In genomic region chr6:42007286-42007685, GRCh38 we compare ENCODE assay signal across 12 cellular contexts. TPM values are rescaled to one million over a fixed set of nuclear protein-coding genes. Genes with fewer than 3 reads are reported as not detected.
A peak's percentile ranks its signal among the peaks of the same experiment; 100 is the strongest.
DNase-seq lines count a peak whose midpoint lies in the region; ATAC-seq, FAIRE-seq and TF ChIP-seq lines count a peak whose summit lies in the region.
"Had no signal": no experiment of that assay in that cellular context is flagged by ENCODE, and none has a peak within 500 bp of the region (broad histone marks: within the 10 kb centered on the region; RNA-seq: fewer than 3 reads in every experiment).

No MANE protein-coding gene starts in this region.

- peaks cover 4% of the 10 kb centered on the region for H3K36me3 Mint-ChIP-seq in activated CD8-positive, alpha-beta memory T cell treated with anti-CD3 and anti-CD28 coated beads, Interleukin-2, amount 10 ng/mL, durations not matched to agents 7 days and 5 days
- no peaks in the 10 kb centered on the region for H3K36me3 Mint-ChIP-seq in naive B cell

- intact Hi-C loops in HepG2 (cut with micrococcal nuclease; ENCODE audit: unreplicated experiment) (no loop called here), right lobe of liver (cut with DNase I) (no loop called here), body of pancreas (cut with DNase I) (no loop called here)

- no TSS peak for BruUV-seq in HepG2 (replicated peaks; lab: Mats Ljungman, UMichigan)

- ATAC-seq in HepG2 (0 out of 3 replicates have a peak, but pooled peaks have one; percentile 33), right lobe of liver (no peak), naive B cell (ENCODE audit: low read depth in 2 of 2) (no peak), body of pancreas (no peak), GM18858 (IDR thresholded peaks at IDR 0.05; ENCODE audit: unreplicated experiment) (no peak)
- ATAC-seq in activated CD8-positive, alpha-beta memory T cell treated with anti-CD3 and anti-CD28 coated beads, Interleukin-2, amount 10 ng/mL, durations not matched to agents 7 days and 5 days = no peak

- CTCF ChIA-PET in HepG2 (lab: Yijun Ruan, JAX; ENCODE audit: low intra/inter-chr PET ratio, low total read pairs) = no interaction called here
- CTCF ChIA-PET in activated CD8-positive, alpha-beta memory T cell treated with anti-CD3 and anti-CD28 coated beads, Interleukin-2, amount 10 ng/mL, durations not matched to agents 7 days and 5 days (lab: Charles Lee) = interaction anchor here (1.0 to 1.8 kb wide), 4 partner anchors 15 to 67 kb away, joined by 3 to 5 read pairs (median 4); no protein-coding TSS in a partner anchor

- no peaks in the 10 kb centered on the region for H3K36me3 ChIP-seq in HepG2 (replicated peaks in 1 of 2; ENCODE audit: control insufficient read depth in 1 of 2, insufficient read depth in 2 of 2, low read length in 2 of 2)
- H3K36me3 ChIP-seq in right lobe of liver = no peaks in the 10 kb centered on the region
- H3K36me3 ChIP-seq in body of pancreas (replicated peaks in 1 of 2; ENCODE audit: insufficient read depth in 1 of 2, low read depth in 2 of 2) = no peaks in the 10 kb centered on the region

- H3K4me3 ChIP-seq in HepG2 (replicated peaks in 1 of 3; ENCODE audit: insufficient read depth in 1 of 3, low read depth in 2 of 3, low read length in 3 of 3) = no peak overlapping the region
- H3K4me3 ChIP-seq in right lobe of liver = no peak overlapping the region
- H3K4me3 ChIP-seq in body of pancreas = no peak overlapping the region
- H3K4me3 ChIP-seq: skin epidermis had no signal

- H3K9me3 Mint-ChIP-seq in activated CD8-positive, alpha-beta memory T cell treated with anti-CD3 and anti-CD28 coated beads, Interleukin-2, amount 10 ng/mL, durations not matched to agents 7 days and 5 days (ENCODE audit: low read depth) = no peaks in the 10 kb centered on the region
- H3K9me3 Mint-ChIP-seq in naive B cell = peaks cover 0 to 3% (median 0%) of the 10 kb centered on the region in 7 donors

- TF ChIP-seq RAD21 in HepG2 (CRISPR knock-in tag; IDR thresholded peaks at IDR 0.05) = no peak

- POLR2A ChIA-PET in HepG2 (lab: Yijun Ruan, JAX) = no interaction called here

- H3K27me3 Mint-ChIP-seq in activated CD8-positive, alpha-beta memory T cell treated with anti-CD3 and anti-CD28 coated beads, Interleukin-2, amount 10 ng/mL, durations not matched to agents 7 days and 5 days = no peaks in the 10 kb centered on the region
- H3K27me3 Mint-ChIP-seq in naive B cell = no peaks in the 10 kb centered on the region

- whole genome bisulfite sequencing in HepG2 (ENCODE audit: low lambda C conversion rate) = 38% methylated on average over 5 of the region's 5 CpGs
- WGBS in right lobe of liver (ENCODE audit: insufficient coverage, low coverage, low lambda C conversion rate, missing lambda C conversion rate) = 75% methylated on average over 5 of the region's 5 CpGs
- WGBS in body of pancreas, 2 donors = 58 to 59% methylated on average over 5 of the region's 5 CpGs

- H3K4me3 Mint-ChIP-seq in activated CD8-positive, alpha-beta memory T cell treated with anti-CD3 and anti-CD28 coated beads, Interleukin-2, amount 10 ng/mL, durations not matched to agents 7 days and 5 days = peak overlapping the region; percentile 50
- peak overlapping the region in 7 of 8 donors; percentile 52 to 84 (median 64) for H3K4me3 Mint-ChIP-seq in naive B cell

- H3K27me3 ChIP-seq in HepG2 (ENCODE audit: control insufficient read depth in 1 of 2, insufficient read depth in 2 of 2, low read length in 2 of 2) (no peaks in the 10 kb centered on the region), right lobe of liver (no peaks in the 10 kb centered on the region), body of pancreas (no peaks in the 10 kb centered on the region)

- H3K4me2 ChIP-seq in HepG2 (ENCODE audit: low read depth, low read length) = no peak overlapping the region

- H3K4me1 Mint-ChIP-seq in activated CD8-positive, alpha-beta memory T cell treated with anti-CD3 and anti-CD28 coated beads, Interleukin-2, amount 10 ng/mL, durations not matched to agents 7 days and 5 days = peaks cover 51% of the 10 kb centered on the region
- H3K4me1 Mint-ChIP-seq in naive B cell = peaks cover 42 to 67% (median 62%) of the 10 kb centered on the region in 3 donors

- no peak overlapping the region for H3K27ac ChIP-seq in HepG2 (ENCODE audit: extremely low read length, insufficient read depth, low read length)
- H3K27ac ChIP-seq in right lobe of liver = no peak overlapping the region
- no peak overlapping the region for H3K27ac ChIP-seq in body of pancreas
- H3K27ac ChIP-seq: skin epidermis had no signal

- H3K4me1 ChIP-seq in HepG2 (ENCODE audit: insufficient read depth, low read length) (peaks cover 15% of the 10 kb centered on the region), right lobe of liver (no peaks in the 10 kb centered on the region), body of pancreas (no peaks in the 10 kb centered on the region)

- no peak overlapping the region for H2AFZ ChIP-seq in HepG2 (ENCODE audit: low read length)

- TF ChIP-seq EP300 in HepG2 (IDR thresholded peaks at IDR 0.05; ENCODE audit: low read depth in 2 of 2, low read length in 2 of 2) (no peak), HepG2 (CRISPR knock-in tag; IDR thresholded peaks at IDR 0.05; ENCODE audit: borderline replicate concordance) (no peak)

- H3K9me3 ChIP-seq in HepG2 (ENCODE audit: low read length) (no peaks in the 10 kb centered on the region), right lobe of liver (no peaks in the 10 kb centered on the region), body of pancreas (no peaks in the 10 kb centered on the region)
- H3K9me3 ChIP-seq: Caco-2 had no signal

- H4K20me1 ChIP-seq in HepG2 (ENCODE audit: insufficient read depth, low read length) = no peaks in the 10 kb centered on the region

- no peak overlapping the region for H3K9ac ChIP-seq in HepG2 (ENCODE audit: insufficient read depth, low read depth, low read length)

- H3K27ac Mint-ChIP-seq in activated CD8-positive, alpha-beta memory T cell treated with anti-CD3 and anti-CD28 coated beads, Interleukin-2, amount 10 ng/mL, durations not matched to agents 7 days and 5 days = peak overlapping the region; percentile 76
- peak overlapping the region; percentile 71 to 96 (median 88) for H3K27ac Mint-ChIP-seq in naive B cell

- DNase-seq in HepG2 (ENCODE audit: low spot score) = no peak
- DNase-seq in right lobe of liver = no peak
- no peak for DNase-seq in activated CD8-positive, alpha-beta memory T cell treated with anti-CD3 and anti-CD28 coated beads, Interleukin-2, amount 10 ng/mL, durations not matched to agents 7 days and 5 days
- no peak for DNase-seq in naive B cell
- no peak for DNase-seq in body of pancreas
- no peak for DNase-seq in NOMO-1 treated with dmso at 0.1 percent for 144 hours (lab: John Stamatoyannopoulos, UW; ENCODE audit: unreplicated experiment)
- DNase-seq in NCI-H1105 treated with DMSO at 0.1 percent for 48 hours (lab: John Stamatoyannopoulos, UW) = no peak
- DNase-seq: Caco-2, GOT3, NCI-H146 had no signal

- TF ChIP-seq POLR2A in HepG2 (IDR thresholded peaks at IDR 0.05; ENCODE audit: insufficient read depth in 1 of 2, low read depth in 2 of 2, low read length in 2 of 2) (no peak), right lobe of liver (IDR thresholded peaks at IDR 0.05) (no peak), body of pancreas (IDR thresholded peaks at IDR 0.05) (no peak)

- H3K79me2 ChIP-seq in HepG2 (ENCODE audit: insufficient read depth, low read length) = no peaks in the 10 kb centered on the region

- TF ChIP-seq CTCF in HepG2 (CRISPR knock-in tag; IDR thresholded peaks at IDR 0.05) (no peak), right lobe of liver (IDR thresholded peaks at IDR 0.05) (no peak), body of pancreas (IDR thresholded peaks at IDR 0.05) (no peak)

- in situ Hi-C loops in HepG2 (cut with HindIII; ENCODE audit: extremely low pct_ligation_motif_present, low pct_unique_long_range_greater_than_20kb) = no loop called here

- no peak for FAIRE-seq in HepG2 (lab: Jason Lieb, UNC)

TF ChIP-seq in HepG2, 621 proteins besides CTCF, POLR2A, EP300 and RAD21:
- TF ChIP-seq SOX6 (IDR thresholded peaks at IDR 0.05) (no peak), SOX6 (CRISPR knock-in tag; IDR thresholded peaks at IDR 0.05) (no peak)
TF ChIP-seq in HepG2: peak in this region for 0.

RNA-seq across cellular contexts. Expression of gene TAF8, which starts 43.0 kb away (rescaled TPM):
- 20.2 and 25.2 TPM in 2 replicates for total RNA-seq in HepG2 (2016; rRNA removed; fragmentation: Illumina TruSeq; extraction: Trizol)
- total RNA-seq in HepG2 (2016; cell fraction: cytosol; rRNA removed; fragmentation: Illumina TruSeq; extraction: Trizol; ENCODE audit: low read depth) = 5.3 and 5.6 TPM in 2 replicates
- total RNA-seq in HepG2 (2016; cell fraction: insoluble cytoplasmic fraction; rRNA removed; fragmentation: Illumina TruSeq; extraction: Trizol) = 18.4 and 26.1 TPM in 2 replicates
- total RNA-seq in HepG2 (2016; cell fraction: membrane; rRNA removed; fragmentation: Illumina TruSeq; extraction: Trizol) = 7.7 and 11.1 TPM in 2 replicates
- 25.6 and 26.1 TPM in 2 replicates for total RNA-seq in HepG2 (2016; cell fraction: nucleus; rRNA removed; fragmentation: Illumina TruSeq; extraction: Trizol)
- 23.8 and 25.8 TPM in 2 replicates for polyA plus RNA-seq in HepG2 (2011; rRNA removed)
- polyA plus RNA-seq in HepG2 (2011; cell fraction: cytosol; rRNA removed) = 14.5 and 19.7 TPM in 2 replicates
- polyA plus RNA-seq in HepG2 (2011; cell fraction: nucleus; rRNA removed) = 30.8 and 36.5 TPM in 2 replicates
- polyA plus RNA-seq in HepG2 (2012) = 8.9 and 11.5 TPM in 2 replicates
- 2.2 and 2.4 TPM in 2 replicates for polyA plus RNA-seq in HepG2 (2016; cell fraction: cytosol; fragmentation: Illumina TruSeq; extraction: Trizol; ENCODE audit: low read depth)
- 11.5 and 15.5 TPM in 2 replicates for polyA plus RNA-seq in HepG2 (2016; cell fraction: insoluble cytoplasmic fraction; fragmentation: Illumina TruSeq; extraction: Trizol; ENCODE audit: low read depth)
- polyA plus RNA-seq in HepG2 (2016; cell fraction: membrane; fragmentation: Illumina TruSeq; extraction: Trizol; ENCODE audit: low read depth) = 2.5 and 3.1 TPM in 2 replicates
- polyA plus RNA-seq in HepG2 (2016; cell fraction: nucleus; fragmentation: Illumina TruSeq; extraction: Trizol; ENCODE audit: insufficient read depth, low read depth) = 23.7 and 26.1 TPM in 2 replicates
- 73.6 and 87.5 TPM in 2 replicates for polyA minus RNA-seq in HepG2 (2011; rRNA and poly(A)+ RNA removed; ENCODE audit: low replicate concordance)
- 12.6 and 13.8 TPM in 2 replicates for polyA minus RNA-seq in HepG2 (2011; cell fraction: cytosol; rRNA and poly(A)+ RNA removed)
- polyA minus RNA-seq in HepG2 (2011; cell fraction: nucleus; rRNA and poly(A)+ RNA removed) = 74.5 and 84.5 TPM in 2 replicates
- 10 to 100 TPM in 4 of 6 experiments, 1 to 10 TPM in 2; 6.7 to 14.7 (median 11.9) TPM for total RNA-seq in right lobe of liver
- 10 to 100 TPM; 50.9 to 53.2 TPM for total RNA-seq in activated CD8-positive, alpha-beta memory T cell treated with anti-CD3 and anti-CD28 coated beads, Interleukin-2, amount 10 ng/mL, durations not matched to agents 7 days and 5 days
- 10 to 100 TPM; 10.3 to 25.6 (median 18.6) TPM for polyA plus RNA-seq in naive B cell (ENCODE audit: low read depth in 6 of 6)
- total RNA-seq in body of pancreas = 10 to 100 TPM in 1 of 2 donors, 1 to 10 TPM in 1; 7.6 to 18.2 TPM
